ENCODE assay signal across 1 cellular context in genomic region chr11:67379061-67380058, GRCh38.
A peak's percentile ranks its signal among the peaks of the same experiment; 100 is the strongest.
TF ChIP-seq lines count a peak whose summit lies in the region.

No MANE protein-coding gene starts in this region.

TF ChIP-seq in K562, 482 proteins besides CTCF, POLR2A, EP300 and RAD21 (continued from another document and continues in another):
- TF ChIP-seq ZNF586 (CRISPR knock-in tag; conservative IDR thresholded peaks at IDR 0.05) (no peak), RBM39 (optimal IDR thresholded peaks at IDR 0.05; ENCODE audit: low read depth, low read length) (no peak), PCBP1 (IDR thresholded peaks at IDR 0.05; ENCODE audit: low read depth, low read length, poor library complexity, severe bottlenecking) (no peak), HDAC1 (IDR thresholded peaks at IDR 0.05) (0 out of 4 replicates have a peak, but pooled peaks of 1 of the 2 experiments have one; percentile 58), ID3 (CRISPR knock-in tag; IDR thresholded peaks at IDR 0.05) (no peak), ID3 (tag; IDR thresholded peaks at IDR 0.05) (0 out of 2 replicates have a peak, but pooled peaks have one; percentile 44), ZNF395 (CRISPR knock-in tag; IDR thresholded peaks at IDR 0.05) (peak; percentile 33; the same call in 1 of the 2 replicates), SIX5 (IDR thresholded peaks at IDR 0.05; ENCODE audit: borderline replicate concordance in 1 of 2, insufficient read depth in 1 of 2, low read depth in 1 of 2, low read length in 2 of 2) (no peak), HDAC2 (IDR thresholded peaks at IDR 0.05) (peak; percentile 43; the same call in 1 of the 2 replicates), ZFP1 (CRISPR knock-in tag; IDR thresholded peaks at IDR 0.05) (0 out of 2 replicates have a peak, but pooled peaks have one; percentile 26), NCOA1 (IDR thresholded peaks at IDR 0.05; ENCODE audit: low read depth) (0 out of 2 replicates have a peak, but pooled peaks have one; percentile 21), BRF2 (IDR thresholded peaks at IDR 0.05; ENCODE audit: borderline replicate concordance, insufficient read depth, insufficient read length) (no peak), ZBTB8A (IDR thresholded peaks at IDR 0.05; ENCODE audit: partially characterized antibody) (no peak), ELF2 (CRISPR knock-in tag; IDR thresholded peaks at IDR 0.05) (no peak), SMAD4 (CRISPR knock-in tag; conservative IDR thresholded peaks at IDR 0.05) (peak; percentile 80), ZNF263 (CRISPR knock-in tag; IDR thresholded peaks at IDR 0.05; ENCODE audit: borderline replicate concordance) (peak; percentile 98), HBP1 (CRISPR knock-in tag; IDR thresholded peaks at IDR 0.05) (peak; percentile 6; the same call in 1 of the 2 replicates), NR4A1 (CRISPR knock-in tag; IDR thresholded peaks at IDR 0.05) (peak; percentile 88; the same call in 1 of the 2 replicates), NR4A1 (tag; IDR thresholded peaks at IDR 0.05) (peak; percentile 83), KAT7 (CRISPR knock-in tag; IDR thresholded peaks at IDR 0.05; ENCODE audit: borderline replicate concordance) (no peak), NBN (IDR thresholded peaks at IDR 0.05; ENCODE audit: low read depth) (no peak), CREM (IDR thresholded peaks at IDR 0.05; ENCODE audit: low read depth) (peak; percentile 46; the same call in 1 of the 2 replicates)
- TF ChIP-seq, protein P1, sequence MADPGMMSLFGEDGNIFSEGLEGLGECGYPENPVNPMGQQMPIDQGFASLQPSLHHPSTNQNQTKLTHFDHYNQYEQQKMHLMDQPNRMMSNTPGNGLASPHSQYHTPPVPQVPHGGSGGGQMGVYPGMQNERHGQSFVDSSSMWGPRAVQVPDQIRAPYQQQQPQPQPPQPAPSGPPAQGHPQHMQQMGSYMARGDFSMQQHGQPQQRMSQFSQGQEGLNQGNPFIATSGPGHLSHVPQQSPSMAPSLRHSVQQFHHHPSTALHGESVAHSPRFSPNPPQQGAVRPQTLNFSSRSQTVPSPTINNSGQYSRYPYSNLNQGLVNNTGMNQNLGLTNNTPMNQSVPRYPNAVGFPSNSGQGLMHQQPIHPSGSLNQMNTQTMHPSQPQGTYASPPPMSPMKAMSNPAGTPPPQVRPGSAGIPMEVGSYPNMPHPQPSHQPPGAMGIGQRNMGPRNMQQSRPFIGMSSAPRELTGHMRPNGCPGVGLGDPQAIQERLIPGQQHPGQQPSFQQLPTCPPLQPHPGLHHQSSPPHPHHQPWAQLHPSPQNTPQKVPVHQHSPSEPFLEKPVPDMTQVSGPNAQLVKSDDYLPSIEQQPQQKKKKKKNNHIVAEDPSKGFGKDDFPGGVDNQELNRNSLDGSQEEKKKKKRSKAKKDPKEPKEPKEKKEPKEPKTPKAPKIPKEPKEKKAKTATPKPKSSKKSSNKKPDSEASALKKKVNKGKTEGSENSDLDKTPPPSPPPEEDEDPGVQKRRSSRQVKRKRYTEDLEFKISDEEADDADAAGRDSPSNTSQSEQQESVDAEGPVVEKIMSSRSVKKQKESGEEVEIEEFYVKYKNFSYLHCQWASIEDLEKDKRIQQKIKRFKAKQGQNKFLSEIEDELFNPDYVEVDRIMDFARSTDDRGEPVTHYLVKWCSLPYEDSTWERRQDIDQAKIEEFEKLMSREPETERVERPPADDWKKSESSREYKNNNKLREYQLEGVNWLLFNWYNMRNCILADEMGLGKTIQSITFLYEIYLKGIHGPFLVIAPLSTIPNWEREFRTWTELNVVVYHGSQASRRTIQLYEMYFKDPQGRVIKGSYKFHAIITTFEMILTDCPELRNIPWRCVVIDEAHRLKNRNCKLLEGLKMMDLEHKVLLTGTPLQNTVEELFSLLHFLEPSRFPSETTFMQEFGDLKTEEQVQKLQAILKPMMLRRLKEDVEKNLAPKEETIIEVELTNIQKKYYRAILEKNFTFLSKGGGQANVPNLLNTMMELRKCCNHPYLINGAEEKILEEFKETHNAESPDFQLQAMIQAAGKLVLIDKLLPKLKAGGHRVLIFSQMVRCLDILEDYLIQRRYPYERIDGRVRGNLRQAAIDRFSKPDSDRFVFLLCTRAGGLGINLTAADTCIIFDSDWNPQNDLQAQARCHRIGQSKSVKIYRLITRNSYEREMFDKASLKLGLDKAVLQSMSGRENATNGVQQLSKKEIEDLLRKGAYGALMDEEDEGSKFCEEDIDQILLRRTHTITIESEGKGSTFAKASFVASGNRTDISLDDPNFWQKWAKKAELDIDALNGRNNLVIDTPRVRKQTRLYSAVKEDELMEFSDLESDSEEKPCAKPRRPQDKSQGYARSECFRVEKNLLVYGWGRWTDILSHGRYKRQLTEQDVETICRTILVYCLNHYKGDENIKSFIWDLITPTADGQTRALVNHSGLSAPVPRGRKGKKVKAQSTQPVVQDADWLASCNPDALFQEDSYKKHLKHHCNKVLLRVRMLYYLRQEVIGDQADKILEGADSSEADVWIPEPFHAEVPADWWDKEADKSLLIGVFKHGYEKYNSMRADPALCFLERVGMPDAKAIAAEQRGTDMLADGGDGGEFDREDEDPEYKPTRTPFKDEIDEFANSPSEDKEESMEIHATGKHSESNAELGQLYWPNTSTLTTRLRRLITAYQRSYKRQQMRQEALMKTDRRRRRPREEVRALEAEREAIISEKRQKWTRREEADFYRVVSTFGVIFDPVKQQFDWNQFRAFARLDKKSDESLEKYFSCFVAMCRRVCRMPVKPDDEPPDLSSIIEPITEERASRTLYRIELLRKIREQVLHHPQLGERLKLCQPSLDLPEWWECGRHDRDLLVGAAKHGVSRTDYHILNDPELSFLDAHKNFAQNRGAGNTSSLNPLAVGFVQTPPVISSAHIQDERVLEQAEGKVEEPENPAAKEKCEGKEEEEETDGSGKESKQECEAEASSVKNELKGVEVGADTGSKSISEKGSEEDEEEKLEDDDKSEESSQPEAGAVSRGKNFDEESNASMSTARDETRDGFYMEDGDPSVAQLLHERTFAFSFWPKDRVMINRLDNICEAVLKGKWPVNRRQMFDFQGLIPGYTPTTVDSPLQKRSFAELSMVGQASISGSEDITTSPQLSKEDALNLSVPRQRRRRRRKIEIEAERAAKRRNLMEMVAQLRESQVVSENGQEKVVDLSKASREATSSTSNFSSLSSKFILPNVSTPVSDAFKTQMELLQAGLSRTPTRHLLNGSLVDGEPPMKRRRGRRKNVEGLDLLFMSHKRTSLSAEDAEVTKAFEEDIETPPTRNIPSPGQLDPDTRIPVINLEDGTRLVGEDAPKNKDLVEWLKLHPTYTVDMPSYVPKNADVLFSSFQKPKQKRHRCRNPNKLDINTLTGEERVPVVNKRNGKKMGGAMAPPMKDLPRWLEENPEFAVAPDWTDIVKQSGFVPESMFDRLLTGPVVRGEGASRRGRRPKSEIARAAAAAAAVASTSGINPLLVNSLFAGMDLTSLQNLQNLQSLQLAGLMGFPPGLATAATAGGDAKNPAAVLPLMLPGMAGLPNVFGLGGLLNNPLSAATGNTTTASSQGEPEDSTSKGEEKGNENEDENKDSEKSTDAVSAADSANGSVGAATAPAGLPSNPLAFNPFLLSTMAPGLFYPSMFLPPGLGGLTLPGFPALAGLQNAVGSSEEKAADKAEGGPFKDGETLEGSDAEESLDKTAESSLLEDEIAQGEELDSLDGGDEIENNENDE (IDR thresholded peaks at IDR 0.05; ENCODE audit: low read depth, low read length): no peak
- TF ChIP-seq, protein P2, sequence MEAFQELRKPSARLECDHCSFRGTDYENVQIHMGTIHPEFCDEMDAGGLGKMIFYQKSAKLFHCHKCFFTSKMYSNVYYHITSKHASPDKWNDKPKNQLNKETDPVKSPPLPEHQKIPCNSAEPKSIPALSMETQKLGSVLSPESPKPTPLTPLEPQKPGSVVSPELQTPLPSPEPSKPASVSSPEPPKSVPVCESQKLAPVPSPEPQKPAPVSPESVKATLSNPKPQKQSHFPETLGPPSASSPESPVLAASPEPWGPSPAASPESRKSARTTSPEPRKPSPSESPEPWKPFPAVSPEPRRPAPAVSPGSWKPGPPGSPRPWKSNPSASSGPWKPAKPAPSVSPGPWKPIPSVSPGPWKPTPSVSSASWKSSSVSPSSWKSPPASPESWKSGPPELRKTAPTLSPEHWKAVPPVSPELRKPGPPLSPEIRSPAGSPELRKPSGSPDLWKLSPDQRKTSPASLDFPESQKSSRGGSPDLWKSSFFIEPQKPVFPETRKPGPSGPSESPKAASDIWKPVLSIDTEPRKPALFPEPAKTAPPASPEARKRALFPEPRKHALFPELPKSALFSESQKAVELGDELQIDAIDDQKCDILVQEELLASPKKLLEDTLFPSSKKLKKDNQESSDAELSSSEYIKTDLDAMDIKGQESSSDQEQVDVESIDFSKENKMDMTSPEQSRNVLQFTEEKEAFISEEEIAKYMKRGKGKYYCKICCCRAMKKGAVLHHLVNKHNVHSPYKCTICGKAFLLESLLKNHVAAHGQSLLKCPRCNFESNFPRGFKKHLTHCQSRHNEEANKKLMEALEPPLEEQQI (IDR thresholded peaks at IDR 0.05): no peak
- TF ChIP-seq, protein P3, sequence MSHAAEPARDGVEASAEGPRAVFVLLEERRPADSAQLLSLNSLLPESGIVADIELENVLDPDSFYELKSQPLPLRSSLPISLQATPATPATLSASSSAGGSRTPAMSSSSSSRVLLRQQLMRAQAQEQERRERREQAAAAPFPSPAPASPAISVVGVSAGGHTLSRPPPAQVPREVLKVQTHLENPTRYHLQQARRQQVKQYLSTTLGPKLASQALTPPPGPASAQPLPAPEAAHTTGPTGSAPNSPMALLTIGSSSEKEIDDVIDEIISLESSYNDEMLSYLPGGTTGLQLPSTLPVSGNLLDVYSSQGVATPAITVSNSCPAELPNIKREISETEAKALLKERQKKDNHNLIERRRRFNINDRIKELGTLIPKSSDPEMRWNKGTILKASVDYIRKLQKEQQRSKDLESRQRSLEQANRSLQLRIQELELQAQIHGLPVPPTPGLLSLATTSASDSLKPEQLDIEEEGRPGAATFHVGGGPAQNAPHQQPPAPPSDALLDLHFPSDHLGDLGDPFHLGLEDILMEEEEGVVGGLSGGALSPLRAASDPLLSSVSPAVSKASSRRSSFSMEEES (CRISPR knock-in tag; IDR thresholded peaks at IDR 0.05): no peak
- TF ChIP-seq, protein P4, sequence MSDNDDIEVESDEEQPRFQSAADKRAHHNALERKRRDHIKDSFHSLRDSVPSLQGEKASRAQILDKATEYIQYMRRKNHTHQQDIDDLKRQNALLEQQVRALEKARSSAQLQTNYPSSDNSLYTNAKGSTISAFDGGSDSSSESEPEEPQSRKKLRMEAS (CRISPR knock-in tag; IDR thresholded peaks at IDR 0.05): no peak
- TF ChIP-seq, protein P5, sequence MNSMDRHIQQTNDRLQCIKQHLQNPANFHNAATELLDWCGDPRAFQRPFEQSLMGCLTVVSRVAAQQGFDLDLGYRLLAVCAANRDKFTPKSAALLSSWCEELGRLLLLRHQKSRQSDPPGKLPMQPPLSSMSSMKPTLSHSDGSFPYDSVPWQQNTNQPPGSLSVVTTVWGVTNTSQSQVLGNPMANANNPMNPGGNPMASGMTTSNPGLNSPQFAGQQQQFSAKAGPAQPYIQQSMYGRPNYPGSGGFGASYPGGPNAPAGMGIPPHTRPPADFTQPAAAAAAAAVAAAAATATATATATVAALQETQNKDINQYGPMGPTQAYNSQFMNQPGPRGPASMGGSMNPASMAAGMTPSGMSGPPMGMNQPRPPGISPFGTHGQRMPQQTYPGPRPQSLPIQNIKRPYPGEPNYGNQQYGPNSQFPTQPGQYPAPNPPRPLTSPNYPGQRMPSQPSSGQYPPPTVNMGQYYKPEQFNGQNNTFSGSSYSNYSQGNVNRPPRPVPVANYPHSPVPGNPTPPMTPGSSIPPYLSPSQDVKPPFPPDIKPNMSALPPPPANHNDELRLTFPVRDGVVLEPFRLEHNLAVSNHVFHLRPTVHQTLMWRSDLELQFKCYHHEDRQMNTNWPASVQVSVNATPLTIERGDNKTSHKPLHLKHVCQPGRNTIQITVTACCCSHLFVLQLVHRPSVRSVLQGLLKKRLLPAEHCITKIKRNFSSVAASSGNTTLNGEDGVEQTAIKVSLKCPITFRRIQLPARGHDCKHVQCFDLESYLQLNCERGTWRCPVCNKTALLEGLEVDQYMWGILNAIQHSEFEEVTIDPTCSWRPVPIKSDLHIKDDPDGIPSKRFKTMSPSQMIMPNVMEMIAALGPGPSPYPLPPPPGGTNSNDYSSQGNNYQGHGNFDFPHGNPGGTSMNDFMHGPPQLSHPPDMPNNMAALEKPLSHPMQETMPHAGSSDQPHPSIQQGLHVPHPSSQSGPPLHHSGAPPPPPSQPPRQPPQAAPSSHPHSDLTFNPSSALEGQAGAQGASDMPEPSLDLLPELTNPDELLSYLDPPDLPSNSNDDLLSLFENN (IDR thresholded peaks at IDR 0.05; ENCODE audit: low read depth in 2 of 2, low read length in 2 of 2): no peak
